In the genomic region with DNA sequence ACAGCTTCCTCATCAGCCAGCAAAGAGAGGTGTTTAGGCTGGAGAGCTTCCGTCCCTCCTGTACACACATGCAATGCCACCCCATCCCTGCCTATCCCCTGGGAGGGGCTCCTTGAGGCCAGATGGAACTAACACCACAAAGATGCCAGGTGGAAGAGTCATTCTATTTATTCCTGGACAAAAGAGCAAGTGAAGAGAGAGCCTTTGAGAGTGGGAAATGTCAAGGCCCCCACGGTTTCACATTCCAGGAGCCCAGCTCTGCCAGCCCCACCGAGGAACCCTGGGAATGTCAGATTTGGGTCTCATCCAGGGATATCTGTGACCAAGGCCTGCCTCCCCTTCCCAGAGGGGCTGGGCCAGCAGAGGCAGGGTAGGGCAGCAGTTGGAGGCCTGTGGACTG, we compare ENCODE assay signal across 34 cellular contexts. TPM values are rescaled to one million over a fixed set of nuclear protein-coding genes. Genes with fewer than 3 reads are reported as not detected.
DNase-seq lines count a peak whose midpoint lies in the region; ATAC-seq, FAIRE-seq and TF ChIP-seq lines count a peak whose summit lies in the region.
"Had no signal": no experiment of that assay in that cellular context is flagged by ENCODE, and none has a peak within 500 bp of the region (broad histone marks: within the 10 kb centered on the region; RNA-seq: fewer than 3 reads in every experiment).

No MANE protein-coding gene starts in this region.

- peak overlapping the region; percentile 30 for H3K4me3 Mint-ChIP-seq in astrocyte (ENCODE audit: unreplicated experiment)
- H3K4me3 Mint-ChIP-seq in activated CD4-positive, alpha-beta T cell treated with anti-CD3 and anti-CD28 coated beads, Interleukin-2, amount 10 ng/mL, durations not matched to agents 7 days and 5 days = no peak overlapping the region
- H3K4me3 Mint-ChIP-seq: activated naive CD8-positive, alpha-beta T cell treated with anti-CD3 and anti-CD28 coated beads, Interleukin-2, amount 10 ng/mL, durations not matched to agents 7 days and 5 days; naive thymus-derived CD4-positive, alpha-beta T cell; stimulated activated naive CD8-positive, alpha-beta T cell treated with anti-CD3 and anti-CD28 coated beads, Interleukin-15, amount 100 ng/mL, for 72 hours had no signal

- DNase-seq in H4 (ENCODE audit: low spot score) (peak; percentile 53), astrocyte (ENCODE audit: low read depth) (peak; percentile 21), foreskin keratinocyte (peak; percentile 76 to 91), medulla oblongata (ENCODE audit: extremely low spot score) (no peak), ascending aorta (ENCODE audit: low spot score in 2 of 2) (no peak)
- DNase-seq in activated CD4-positive, alpha-beta T cell treated with anti-CD3 and anti-CD28 coated beads, Interleukin-2, amount 10 ng/mL, durations not matched to agents 7 days and 5 days = no peak
- DNase-seq: activated effector memory CD4-positive, alpha-beta T cell treated with anti-CD3 and anti-CD28 coated beads, Interleukin-2, amount 50 U/mL, for 16 hours; activated naive CD8-positive, alpha-beta T cell treated with anti-CD3 and anti-CD28 coated beads, Interleukin-2, amount 10 ng/mL, durations not matched to agents 7 days and 5 days; activated T-cell treated with anti-CD3 and anti-CD28 coated beads for 4 hours; Calu3; DND-41; effector CD4-positive, alpha-beta T cell; foreskin melanocyte; KBM-7; naive thymus-derived CD4-positive, alpha-beta T cell; NCI-H1417 treated with DMSO at 0.1 percent for 48 hours; NCI-H446; NCI-H82; occipital lobe; small intestine; stimulated activated CD4-positive, alpha-beta T cell treated with anti-CD3 and anti-CD28 coated beads, Interleukin-1b, Interleukin-23, amount 100 ng/mL, for 48 hours; stimulated activated CD8-positive, alpha-beta memory T cell treated with anti-CD3 and anti-CD28 coated beads, Interleukin-4, amount 100 ng/mL, for 48 hours; stimulated activated naive CD8-positive, alpha-beta T cell treated with anti-CD3 and anti-CD28 coated beads, Interleukin-15, amount 100 ng/mL, for 72 hours had no signal

- H4K20me1 ChIP-seq in astrocyte (ENCODE audit: insufficient read depth, low read length) = no peaks in the 10 kb centered on the region
- H4K20me1 ChIP-seq: BLaER1 had no signal

- H2AFZ ChIP-seq in astrocyte (ENCODE audit: low read depth, low read length) = no peak overlapping the region
- H2AFZ ChIP-seq: hepatocyte had no signal

- FAIRE-seq in astrocyte (lab: Jason Lieb, UNC) = no peak
- FAIRE-seq: small intestine had no signal

- CTCF ChIA-PET in activated CD4-positive, alpha-beta T cell treated with anti-CD3 and anti-CD28 coated beads, Interleukin-2, amount 10 ng/mL, durations not matched to agents 7 days and 5 days (lab: Charles Lee) = no interaction called here

- peaks cover 16% of the 10 kb centered on the region for H3K27me3 Mint-ChIP-seq in astrocyte (ENCODE audit: low read depth, unreplicated experiment)
- peaks cover 26% of the 10 kb centered on the region for H3K27me3 Mint-ChIP-seq in activated CD4-positive, alpha-beta T cell treated with anti-CD3 and anti-CD28 coated beads, Interleukin-2, amount 10 ng/mL, durations not matched to agents 7 days and 5 days

- H3K9me3 Mint-ChIP-seq in astrocyte (ENCODE audit: unreplicated experiment) = peaks cover 17% of the 10 kb centered on the region
- H3K9me3 Mint-ChIP-seq in activated CD4-positive, alpha-beta T cell treated with anti-CD3 and anti-CD28 coated beads, Interleukin-2, amount 10 ng/mL, durations not matched to agents 7 days and 5 days = no peaks in the 10 kb centered on the region
- H3K9me3 Mint-ChIP-seq: activated naive CD8-positive, alpha-beta T cell treated with anti-CD3 and anti-CD28 coated beads, Interleukin-2, amount 10 ng/mL, durations not matched to agents 7 days and 5 days; stimulated activated naive CD8-positive, alpha-beta T cell treated with anti-CD3 and anti-CD28 coated beads, Interleukin-15, amount 100 ng/mL, for 72 hours had no signal

- no peak overlapping the region for H3K4me3 ChIP-seq in astrocyte (ENCODE audit: insufficient read depth, low read depth, low read length)
- H3K4me3 ChIP-seq in skin epidermis = no peak overlapping the region
- no peak overlapping the region for H3K4me3 ChIP-seq in ascending aorta
- H3K4me3 ChIP-seq: BLaER1, hepatocyte, thyroid gland had no signal

- H3K4me1 ChIP-seq in astrocyte (ENCODE audit: insufficient read depth, low read length) (peaks cover 5% of the 10 kb centered on the region), foreskin keratinocyte (peaks cover 28% of the 10 kb centered on the region), ascending aorta (no peaks in the 10 kb centered on the region)
- H3K4me1 ChIP-seq: BLaER1, thyroid gland had no signal

- no peak overlapping the region for H3K27ac Mint-ChIP-seq in astrocyte (ENCODE audit: unreplicated experiment)
- no peak overlapping the region for H3K27ac Mint-ChIP-seq in activated CD4-positive, alpha-beta T cell treated with anti-CD3 and anti-CD28 coated beads, Interleukin-2, amount 10 ng/mL, durations not matched to agents 7 days and 5 days
- H3K27ac Mint-ChIP-seq: activated naive CD8-positive, alpha-beta T cell treated with anti-CD3 and anti-CD28 coated beads, Interleukin-2, amount 10 ng/mL, durations not matched to agents 7 days and 5 days; naive thymus-derived CD4-positive, alpha-beta T cell had no signal

- ATAC-seq in foreskin keratinocyte = peak; percentile 33
- ATAC-seq: left lobe of liver; naive thymus-derived CD4-positive, alpha-beta T cell; Right ventricle myocardium inferior; SK-N-SH treated with all-trans-retinoic acid at 6 μM for 48 hours; stimulated activated naive CD8-positive, alpha-beta T cell treated with anti-CD3 and anti-CD28 coated beads, Interleukin-15, amount 100 ng/mL, for 72 hours had no signal

- H3K9ac ChIP-seq in astrocyte (ENCODE audit: low read length) = no peak overlapping the region
- H3K9ac ChIP-seq: BLaER1 had no signal

- H3K9me3 ChIP-seq in astrocyte (ENCODE audit: insufficient read depth, low read depth, low read length) (peaks cover 4% of the 10 kb centered on the region), ascending aorta (no peaks in the 10 kb centered on the region)
- H3K9me3 ChIP-seq: BLaER1, thyroid gland had no signal

- no peak overlapping the region for H3K4me2 ChIP-seq in astrocyte (ENCODE audit: low read length)
- H3K4me2 ChIP-seq: BLaER1, hepatocyte had no signal

- peaks cover 33% of the 10 kb centered on the region for H3K27me3 ChIP-seq in astrocyte (ENCODE audit: insufficient read depth, low read length)
- H3K27me3 ChIP-seq in foreskin keratinocyte = no peaks in the 10 kb centered on the region
- H3K27me3 ChIP-seq in ascending aorta = no peaks in the 10 kb centered on the region
- H3K27me3 ChIP-seq: BLaER1, thyroid gland had no signal

- H3K36me3 ChIP-seq in astrocyte (ENCODE audit: insufficient read depth, low read length) (no peaks in the 10 kb centered on the region), ascending aorta (no peaks in the 10 kb centered on the region)
- H3K36me3 ChIP-seq: BLaER1, thyroid gland had no signal

- H3K4me1 Mint-ChIP-seq in astrocyte (ENCODE audit: low read depth, unreplicated experiment) = peaks cover 36% of the 10 kb centered on the region
- H3K4me1 Mint-ChIP-seq in activated CD4-positive, alpha-beta T cell treated with anti-CD3 and anti-CD28 coated beads, Interleukin-2, amount 10 ng/mL, durations not matched to agents 7 days and 5 days = no peaks in the 10 kb centered on the region
- H3K4me1 Mint-ChIP-seq: activated naive CD8-positive, alpha-beta T cell treated with anti-CD3 and anti-CD28 coated beads, Interleukin-2, amount 10 ng/mL, durations not matched to agents 7 days and 5 days; stimulated activated naive CD8-positive, alpha-beta T cell treated with anti-CD3 and anti-CD28 coated beads, Interleukin-15, amount 100 ng/mL, for 72 hours had no signal

- POLR2A ChIA-PET in activated CD4-positive, alpha-beta T cell treated with anti-CD3 and anti-CD28 coated beads, Interleukin-2, amount 10 ng/mL, durations not matched to agents 7 days and 5 days (lab: Charles Lee) = no interaction called here

- intact Hi-C loops in ascending aorta (cut with DNase I) = no loop called here

- no peaks in the 10 kb centered on the region for H3K79me2 ChIP-seq in astrocyte (ENCODE audit: insufficient read depth, low read length)
- H3K79me2 ChIP-seq: hepatocyte had no signal

- H3K27ac ChIP-seq in astrocyte (ENCODE audit: low read depth, low read length) (no peak overlapping the region), foreskin keratinocyte (peak overlapping the region; percentile 29), skin epidermis (peak overlapping the region in 11 of 21 experiments; percentile 25 to 84 (median 57)), ascending aorta (no peak overlapping the region)
- H3K27ac ChIP-seq: BLaER1, hepatocyte, thyroid gland had no signal

- TF ChIP-seq CTCF in astrocyte (IDR thresholded peaks at IDR 0.05; ENCODE audit: insufficient read depth, low read depth, low read length) (no peak), foreskin keratinocyte (conservative IDR thresholded peaks at IDR 0.05) (no peak), ascending aorta (IDR thresholded peaks at IDR 0.05) (no peak)

- peaks cover 7% of the 10 kb centered on the region for H3K36me3 Mint-ChIP-seq in astrocyte (ENCODE audit: low read depth, unreplicated experiment)
- no peaks in the 10 kb centered on the region for H3K36me3 Mint-ChIP-seq in activated CD4-positive, alpha-beta T cell treated with anti-CD3 and anti-CD28 coated beads, Interleukin-2, amount 10 ng/mL, durations not matched to agents 7 days and 5 days (ENCODE audit: low read depth)
- H3K36me3 Mint-ChIP-seq: activated naive CD8-positive, alpha-beta T cell treated with anti-CD3 and anti-CD28 coated beads, Interleukin-2, amount 10 ng/mL, durations not matched to agents 7 days and 5 days; naive thymus-derived CD4-positive, alpha-beta T cell had no signal

RNA-seq across cellular contexts. Expression of a gene that starts 30.8 kb away (rescaled TPM):
- not detected in 2 replicates for total RNA-seq in H4 (2014; rRNA removed; shearing (Covaris generic))
- total RNA-seq in astrocyte (not detected in 2 replicates), foreskin keratinocyte (0.71 and 0.75 TPM in 2 replicates), ascending aorta (not detected)
- 0.52 and 1.6 TPM in 2 replicates for polyA plus RNA-seq in foreskin keratinocyte
- total RNA-seq in activated CD4-positive, alpha-beta T cell treated with anti-CD3 and anti-CD28 coated beads, Interleukin-2, amount 10 ng/mL, durations not matched to agents 7 days and 5 days = not detected
- total RNA-seq: activated naive CD8-positive, alpha-beta T cell treated with anti-CD3 and anti-CD28 coated beads, Interleukin-2, amount 10 ng/mL, durations not matched to agents 7 days and 5 days; Calu3; epithelial cell of proximal tubule; hepatocyte; left lobe of liver; naive thymus-derived CD4-positive, alpha-beta T cell; occipital lobe; renal cortical epithelial cell; Right ventricle myocardium inferior; T-helper 2 cell treated with Interferon-gamma antibody and Interleukin-4, amounts not matched to agents 100 ng/mL and 5 ng/mL, for 36 hours; thyroid gland had no signal
- polyA plus RNA-seq: AG04450; hepatocyte; naive thymus-derived CD4-positive, alpha-beta T cell; small intestine had no signal

RNA-seq across cellular contexts. Expression of a gene that starts 50.7 kb away (rescaled TPM):
- not detected in 2 replicates for total RNA-seq in H4 (2014; rRNA removed; shearing (Covaris generic))
- total RNA-seq in astrocyte (9.8 and 11.3 TPM in 2 replicates), foreskin keratinocyte (0.39 and 0.65 TPM in 2 replicates), ascending aorta (not detected)
- polyA plus RNA-seq in foreskin keratinocyte = 0.30 and 0.81 TPM in 2 replicates
- not detected for total RNA-seq in activated CD4-positive, alpha-beta T cell treated with anti-CD3 and anti-CD28 coated beads, Interleukin-2, amount 10 ng/mL, durations not matched to agents 7 days and 5 days
- total RNA-seq: activated naive CD8-positive, alpha-beta T cell treated with anti-CD3 and anti-CD28 coated beads, Interleukin-2, amount 10 ng/mL, durations not matched to agents 7 days and 5 days; Calu3; epithelial cell of proximal tubule; left lobe of liver; renal cortical epithelial cell; Right ventricle myocardium inferior; thyroid gland had no signal
- polyA plus RNA-seq: AG04450; naive thymus-derived CD4-positive, alpha-beta T cell had no signal

Comparison
In these comparisons a context has a peak if more than half of its experiments do, and no peak if none do; other contexts are left out.
1. DNase-seq: peak in H4 (single experiment), astrocyte (single experiment) and foreskin keratinocyte (2 of 2); none in medulla oblongata (single experiment), ascending aorta (0 of 2) and activated CD4-positive, alpha-beta T cell treated with anti-CD3 and anti-CD28 coated beads, Interleukin-2, amount 10 ng/mL, durations not matched to agents 7 days and 5 days (single experiment).
2. H3K27ac ChIP-seq: peak in foreskin keratinocyte (single experiment) and skin epidermis (11 of 21); none in astrocyte (single experiment) and ascending aorta (0 of 2).